In genomic region chr6:10603265-10603664, GRCh38 we compare ENCODE assay signal across 19 cellular contexts.
"Had no signal": no experiment of that assay in that cellular context is flagged by ENCODE, and none has a peak within 500 bp of the region (broad histone marks: within the 10 kb centered on the region; RNA-seq: fewer than 3 reads in every experiment).

No MANE protein-coding gene starts in this region.

- H3K4me1 ChIP-seq: right atrium auricular region had no signal

- DNase-seq: effector memory CD8-positive, alpha-beta T cell; erythroblast; foreskin melanocyte; hippocampal formation; kidney glomerular epithelial cell; mesenchymal stem cell; naive thymus-derived CD8-positive, alpha-beta T cell; ovary; small intestine; stimulated activated CD4-positive, alpha-beta T cell treated with anti-CD3 and anti-CD28 coated beads, Interleukin-12 subunit alpha, Interleukin-12 subunit beta, amount 100 ng/mL, for 4 hours; stimulated activated naive CD4-positive, alpha-beta T cell; stomach; substantia nigra; transverse colon had no signal

- H3K27ac ChIP-seq: ovary, right atrium auricular region, stomach, thoracic aorta, transverse colon had no signal

- H3K4me3 Mint-ChIP-seq: dendritic cell treated with granulocyte-macrophage colony-stimulating factor and Interleukin-4, amounts not matched to agents 40 ng/mL and 50 ng/mL, for 4 days; effector memory CD8-positive, alpha-beta T cell; naive thymus-derived CD8-positive, alpha-beta T cell had no signal

- H3K27me3 ChIP-seq: heart left ventricle, ovary, right atrium auricular region, stomach, transverse colon had no signal

- H3K9me3 ChIP-seq: heart left ventricle, ovary, right atrium auricular region, stomach, thoracic aorta, transverse colon had no signal

- H3K9me3 Mint-ChIP-seq: dendritic cell treated with granulocyte-macrophage colony-stimulating factor and Interleukin-4, amounts not matched to agents 40 ng/mL and 50 ng/mL, for 4 days; effector memory CD8-positive, alpha-beta T cell had no signal

- H3K27ac Mint-ChIP-seq: dendritic cell treated with granulocyte-macrophage colony-stimulating factor and Interleukin-4, amounts not matched to agents 40 ng/mL and 50 ng/mL, for 4 days; effector memory CD8-positive, alpha-beta T cell; naive thymus-derived CD8-positive, alpha-beta T cell had no signal

- H3K4me3 ChIP-seq: heart left ventricle, lung, ovary, right atrium auricular region, stomach, thoracic aorta, transverse colon had no signal

- H3K36me3 ChIP-seq: heart left ventricle, ovary, right atrium auricular region, stomach, thoracic aorta, transverse colon had no signal

- ATAC-seq: effector memory CD8-positive, alpha-beta T cell; heart left ventricle; naive thymus-derived CD8-positive, alpha-beta T cell had no signal

- H3K27me3 Mint-ChIP-seq: dendritic cell treated with granulocyte-macrophage colony-stimulating factor and Interleukin-4, amounts not matched to agents 40 ng/mL and 50 ng/mL, for 4 days; effector memory CD8-positive, alpha-beta T cell; naive thymus-derived CD8-positive, alpha-beta T cell had no signal
